10 cellular contexts compared by ENCODE assay signal in genomic region chr2:55425449-55425848, GRCh38. TPM values are rescaled to one million over a fixed set of nuclear protein-coding genes. Genes with fewer than 3 reads are reported as not detected.
A peak's percentile ranks its signal among the peaks of the same experiment; 100 is the strongest.
DNase-seq lines count a peak whose midpoint lies in the region; TF ChIP-seq lines count a peak whose summit lies in the region.
"Had no signal": no experiment of that assay in that cellular context is flagged by ENCODE, and none has a peak within 500 bp of the region (broad histone marks: within the 10 kb centered on the region; RNA-seq: fewer than 3 reads in every experiment).

No MANE protein-coding gene starts in this region.

- DNase-seq in GM23248: peak; percentile 94
- DNase-seq in epithelial cell of proximal tubule (ENCODE audit: low read depth): peak; percentile 53
- DNase-seq in renal cortical epithelial cell (ENCODE audit: low read depth): peak; percentile 95
- no peak for DNase-seq in effector memory CD4-positive, alpha-beta T cell
- DNase-seq in suprapubic skin (ENCODE audit: low spot score in 2 of 2): no peak
- DNase-seq in caudate nucleus (lab: John Stamatoyannopoulos, UW): no peak
- no peak for DNase-seq in posterior vena cava (ENCODE audit: low spot score)
- DNase-seq: activated naive CD8-positive, alpha-beta T cell treated with anti-CD3 and anti-CD28 coated beads, Interleukin-2, amount 10 ng/mL, durations not matched to agents 7 days and 5 days had no signal

- TF ChIP-seq POLR2A in suprapubic skin (IDR thresholded peaks at IDR 0.05): no peak

- no peak overlapping the region for H3K4me3 ChIP-seq in GM23248
- H3K4me3 ChIP-seq in OCI-LY1 (ENCODE audit: low read depth, low read length, poor library complexity, severe bottlenecking): peak overlapping the region; percentile 48
- H3K4me3 ChIP-seq in epithelial cell of proximal tubule (ENCODE audit: low read depth, low read length): no peak overlapping the region
- no peak overlapping the region for H3K4me3 ChIP-seq in effector memory CD4-positive, alpha-beta T cell (ENCODE audit: insufficient read depth, low read depth, low read length, poor library complexity, severe bottlenecking)
- no peak overlapping the region for H3K4me3 ChIP-seq in suprapubic skin
- H3K4me3 ChIP-seq: prostate gland had no signal

- no peaks in the 10 kb centered on the region for H4K20me1 ChIP-seq in GM23248 (ENCODE audit: insufficient read depth)
- no peaks in the 10 kb centered on the region for H4K20me1 ChIP-seq in OCI-LY1 (ENCODE audit: insufficient read depth, low read length)

- H3K4me2 ChIP-seq in GM23248 (ENCODE audit: unreplicated experiment) (peak overlapping the region; percentile 59), OCI-LY1 (ENCODE audit: low read length) (peak overlapping the region; percentile 72)

- 50 to 58% methylated on average over 3 of the region's 3 CpGs for WGBS in GM23248 (ENCODE audit: low coverage in 1 of 2, low lambda C conversion rate in 2 of 2, missing lambda C conversion rate in 2 of 2), 2 experiments
- 80% methylated on average over 3 of the region's 3 CpGs for WGBS in suprapubic skin

- H3F3A ChIP-seq in GM23248 (ENCODE audit: insufficient read depth) (peaks cover 8% of the 10 kb centered on the region), OCI-LY1 (ENCODE audit: insufficient read depth, low read length) (no peaks in the 10 kb centered on the region)

- H2AFZ ChIP-seq in GM23248 (peak overlapping the region; percentile 25; the same call in 1 of the 2 replicates), OCI-LY1 (ENCODE audit: low read length) (peak overlapping the region; percentile 85)

- no peaks in the 10 kb centered on the region for H3K9me2 ChIP-seq in GM23248 (ENCODE audit: insufficient read depth)
- no peaks in the 10 kb centered on the region for H3K9me2 ChIP-seq in OCI-LY1 (ENCODE audit: low read depth, low read length)

- H3K27me3 ChIP-seq in GM23248 (replicated peaks; ENCODE audit: insufficient read depth) (no peaks in the 10 kb centered on the region), OCI-LY1 (ENCODE audit: insufficient read depth, low read length) (no peaks in the 10 kb centered on the region), suprapubic skin (no peaks in the 10 kb centered on the region)
- H3K27me3 ChIP-seq in effector memory CD4-positive, alpha-beta T cell (replicated peaks; ENCODE audit: control insufficient read depth, insufficient read depth, low read length, poor library complexity, severe bottlenecking): no peaks in the 10 kb centered on the region

- H3K4me1 ChIP-seq in GM23248 (ENCODE audit: insufficient read depth): peaks cover 12% of the 10 kb centered on the region
- peaks cover 56% of the 10 kb centered on the region for H3K4me1 ChIP-seq in OCI-LY1 (ENCODE audit: insufficient read depth, low read length, severe bottlenecking)
- no peaks in the 10 kb centered on the region for H3K4me1 ChIP-seq in effector memory CD4-positive, alpha-beta T cell (ENCODE audit: control insufficient read depth, insufficient read depth, low read length, poor library complexity, severe bottlenecking)
- peaks cover 6% of the 10 kb centered on the region for H3K4me1 ChIP-seq in suprapubic skin
- H3K4me1 ChIP-seq: prostate gland had no signal

- H3K9me3 ChIP-seq in GM23248 (ENCODE audit: low read depth) (no peaks in the 10 kb centered on the region), OCI-LY1 (ENCODE audit: low read length) (no peaks in the 10 kb centered on the region), suprapubic skin (no peaks in the 10 kb centered on the region)
- H3K9me3 ChIP-seq in effector memory CD4-positive, alpha-beta T cell (ENCODE audit: control insufficient read depth, low read length): no peaks in the 10 kb centered on the region
- H3K9me3 ChIP-seq: prostate gland had no signal

- peak overlapping the region; percentile 79 for H3K27ac ChIP-seq in GM23248
- H3K27ac ChIP-seq in OCI-LY1 (ENCODE audit: low read depth, low read length, poor library complexity, severe bottlenecking): peak overlapping the region; percentile 58
- H3K27ac ChIP-seq in effector memory CD4-positive, alpha-beta T cell (ENCODE audit: insufficient read depth, low read length, poor library complexity, severe bottlenecking): no peak overlapping the region
- H3K27ac ChIP-seq in suprapubic skin: no peak overlapping the region
- H3K27ac ChIP-seq in caudate nucleus (ENCODE audit: low read depth, low read length): no peak overlapping the region
- H3K27ac ChIP-seq: prostate gland had no signal

- intact Hi-C loops in posterior vena cava (cut with DNase I): loop anchor here in 1 of 2 donors (10.0 kb wide), 1 partner anchor 161 kb away; the partner anchor contains the start of gene MTIF2

- no peak overlapping the region for H3K9ac ChIP-seq in GM23248
- H3K9ac ChIP-seq in OCI-LY1 (ENCODE audit: low read length): peak overlapping the region; percentile 36

- H3K36me3 ChIP-seq in GM23248 (ENCODE audit: low read depth): no peaks in the 10 kb centered on the region
- H3K36me3 ChIP-seq in OCI-LY1 (ENCODE audit: insufficient read depth, low read length): no peaks in the 10 kb centered on the region
- H3K36me3 ChIP-seq in effector memory CD4-positive, alpha-beta T cell (ENCODE audit: control insufficient read depth, insufficient read depth, low read length): no peaks in the 10 kb centered on the region
- H3K36me3 ChIP-seq in suprapubic skin: no peaks in the 10 kb centered on the region
- H3K36me3 ChIP-seq: prostate gland had no signal

- 0 out of 2 replicates have a peak, but pooled peaks have one; percentile 7 for TF ChIP-seq CTCF in OCI-LY1 (IDR thresholded peaks at IDR 0.05; ENCODE audit: low read length)
- peak; percentile 13 for TF ChIP-seq CTCF in epithelial cell of proximal tubule (conservative IDR thresholded peaks at IDR 0.05; ENCODE audit: low read depth, low read length)
- no peak for TF ChIP-seq CTCF in suprapubic skin (IDR thresholded peaks at IDR 0.05)

- H3K79me2 ChIP-seq in GM23248 (ENCODE audit: insufficient read depth) (no peaks in the 10 kb centered on the region), OCI-LY1 (ENCODE audit: insufficient read depth, low read length) (peaks cover 5% of the 10 kb centered on the region)

- in situ Hi-C loops in GM23248 (cut with MboI): no loop called here

- TF ChIP-seq EP300 in suprapubic skin (IDR thresholded peaks at IDR 0.05): no peak

RNA-seq across cellular contexts. Expression of gene CCDC88A, which starts 5.8 kb away (rescaled TPM):
- 32.4 and 50.2 TPM in 2 replicates for total RNA-seq in GM23248 (2014; rRNA removed; shearing (Covaris generic))
- 25.8 and 30.4 TPM in 2 replicates for polyA plus RNA-seq in GM23248 (2016; fragmentation: Nextera tagmentation; extraction: Ambion mirVana)
- total RNA-seq in epithelial cell of proximal tubule (28.3 and 31.2 TPM in 2 replicates), renal cortical epithelial cell (26.7 and 51.8 TPM in 2 replicates), suprapubic skin (10 to 100 TPM in 3 of 4 donors, 1 to 10 TPM in 1; 9.0 to 25.8 (median 18.2) TPM), posterior vena cava (10 to 100 TPM; 63.4 to 77.1 TPM)

Comparison
In these comparisons a context has a peak if more than half of its experiments do, and no peak if none do; other contexts are left out.
1. DNase-seq: peak in GM23248 (single experiment), epithelial cell of proximal tubule (single experiment) and renal cortical epithelial cell (single experiment); none in effector memory CD4-positive, alpha-beta T cell (0 of 3), suprapubic skin (0 of 2), caudate nucleus (0 of 61) and posterior vena cava (single experiment).
2. H3K27ac ChIP-seq: peak in GM23248 (single experiment) and OCI-LY1 (single experiment); none in effector memory CD4-positive, alpha-beta T cell (single experiment), suprapubic skin (single experiment) and caudate nucleus (single experiment).
3. CTCF ChIP-seq: peak in OCI-LY1 (single experiment) and epithelial cell of proximal tubule (single experiment); none in suprapubic skin (0 of 2).